ENCODE assay signal across 8 cellular contexts in the genomic region with DNA sequence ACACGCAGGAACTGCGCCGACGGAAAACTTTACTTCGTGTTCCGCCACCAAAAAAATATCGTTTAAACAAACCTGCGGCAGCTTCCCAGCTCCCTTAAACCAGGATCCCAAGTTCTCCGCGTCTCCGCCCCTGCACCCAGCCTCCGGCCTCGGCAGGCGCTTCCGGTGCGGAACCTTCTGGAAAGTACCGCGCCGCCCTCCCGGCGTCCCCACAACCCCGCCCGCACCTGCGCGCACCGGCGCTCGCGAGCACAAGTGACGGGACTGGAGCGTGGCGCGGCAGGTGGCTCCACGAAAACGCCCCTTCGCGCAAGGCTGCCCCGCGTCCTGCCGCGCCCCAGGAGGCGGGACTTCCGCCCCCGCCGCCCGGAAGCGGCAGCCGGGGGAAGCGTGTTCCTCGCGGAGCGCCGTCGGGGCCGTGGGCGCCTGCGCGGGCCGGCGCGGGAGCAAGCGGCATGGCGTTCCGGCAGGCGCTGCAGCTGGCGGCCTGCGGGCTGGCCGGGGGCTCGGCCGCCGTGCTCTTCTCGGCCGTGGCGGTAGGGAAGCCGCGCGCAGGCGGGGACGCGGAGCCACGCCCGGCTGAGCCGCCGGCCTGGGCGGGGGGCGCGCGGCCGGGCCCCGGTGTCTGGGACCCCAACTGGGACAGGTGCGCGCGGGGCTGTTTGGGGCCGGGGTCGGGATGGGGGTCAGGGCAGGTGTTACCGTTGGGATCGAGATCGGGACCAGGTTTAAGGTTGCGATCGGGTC. TPM values are rescaled to one million over a fixed set of nuclear protein-coding genes. Genes with fewer than 3 reads are reported as not detected.
DNase-seq lines count a peak whose midpoint lies in the region; ATAC-seq and TF ChIP-seq lines count a peak whose summit lies in the region.

Gene PGAM5 (plus strand): TSS at position 421 of the 747 bp plus-strand sequence. CDS start 35 bp downstream, at position 456.

- ATAC-seq in HG03442 (IDR thresholded peaks at IDR 0.05; ENCODE audit: unreplicated experiment), result peak; percentile 88

- H3K4me1 ChIP-seq in BLaER1 (peaks cover 42% of the 10 kb centered on the region), colonic mucosa (no peaks in the 10 kb centered on the region)

- peaks cover 38% of the 10 kb centered on the region for H3K36me3 ChIP-seq in BLaER1
- H3K36me3 ChIP-seq in colonic mucosa, result no peaks in the 10 kb centered on the region

- H3K27me3 ChIP-seq in BLaER1, result no peaks in the 10 kb centered on the region
- no peaks in the 10 kb centered on the region for H3K27me3 ChIP-seq in colonic mucosa

- TF ChIP-seq CTCF in colonic mucosa (IDR thresholded peaks at IDR 0.05), result no peak

- H3K27ac ChIP-seq in BLaER1, result peak within 1 kb of the TSS; percentile 93
- H3K27ac ChIP-seq in colonic mucosa, result peak within 1 kb of the TSS; percentile 85

- peak within 1 kb of the TSS; percentile 98 for H3K9ac ChIP-seq in BLaER1
- peak within 1 kb of the TSS; percentile 91 to 98 for H3K9ac ChIP-seq in colonic mucosa (ENCODE audit: low read depth in 2 of 2, low read length in 2 of 2)

- peak within 1 kb of the TSS; percentile 92 for H3K4me2 ChIP-seq in BLaER1

- peak within 1 kb of the TSS; percentile 99 for H3K4me3 ChIP-seq in BLaER1
- peak within 1 kb of the TSS; percentile 95 for H3K4me3 ChIP-seq in colonic mucosa

- no peaks in the 10 kb centered on the region for H3K9me3 ChIP-seq in BLaER1
- no peaks in the 10 kb centered on the region for H3K9me3 ChIP-seq in colonic mucosa

- peak; percentile 94 for DNase-seq in GM19240 (ENCODE audit: insufficient read length, low spot score)
- DNase-seq in NCI-H524 (lab: John Stamatoyannopoulos, UW), result peak; percentile 62 to 81
- DNase-seq in activated CD4-positive, alpha-beta T cell treated with anti-CD3 and anti-CD28 coated beads for 4 hours, result peak; percentile 89 to 93
- DNase-seq in colonic mucosa, result peak; percentile 88
- peak; percentile 95 for DNase-seq in left kidney (ENCODE audit: low read depth, low spot score)
- DNase-seq in stimulated activated CD4-positive, alpha-beta T cell treated with anti-CD3 and anti-CD28 coated beads, Interleukin-1b, Interleukin-23, amount 100 ng/mL, for 48 hours, result peak; percentile 88

- intact Hi-C loops in colonic mucosa (cut with DNase I), result no loop called here

- H4K20me1 ChIP-seq in BLaER1, result peaks cover 47% of the 10 kb centered on the region

RNA-seq across cellular contexts. Expression of gene PGAM5, which starts in this region (rescaled TPM):
- total RNA-seq in colonic mucosa, result 10 to 100 TPM; 33.3 to 85.6 TPM

Comparison
In these comparisons a context has a peak if more than half of its experiments do, and no peak if none do; other contexts are left out.
1. Peak in every context shown above with its lines: DNase-seq, ATAC-seq, H3K4me3 ChIP-seq and H3K27ac ChIP-seq.